In genomic region chr5:58759745-58760144, GRCh38 we compare ENCODE assay signal across 8 cellular contexts.
A peak's percentile ranks its signal among the peaks of the same experiment; 100 is the strongest.
DNase-seq lines count a peak whose midpoint lies in the region; ATAC-seq and TF ChIP-seq lines count a peak whose summit lies in the region.

No MANE protein-coding gene starts in this region.

- DNase-seq in BE2C (no peak), lower lobe of right lung (no peak), NCI-H2196 treated with DMSO at 0.1 percent for 48 hours (lab: John Stamatoyannopoulos, UW; ENCODE audit: unreplicated experiment) (no peak), hypothalamus (lab: John Stamatoyannopoulos, UW) (no peak), GF-D8 (lab: John Stamatoyannopoulos, UW) (no peak)
- DNase-seq in activated CD4-positive, alpha-beta memory T cell treated with anti-CD3 and anti-CD28 coated beads, Interleukin-2, amount 10 ng/mL, durations not matched to agents 7 days and 5 days = no peak

- H3K27me3 ChIP-seq in BE2C (no peaks in the 10 kb centered on the region), lower lobe of right lung (ENCODE audit: low read depth) (no peaks in the 10 kb centered on the region)

- 0 out of 2 replicates have a peak overlapping the region, but pooled peaks have one; percentile 12 for H3K4me3 ChIP-seq in BE2C (ENCODE audit: low read depth, low read length)
- H3K4me3 ChIP-seq in lower lobe of right lung = peak overlapping the region; percentile 27

- H3K4me1 Mint-ChIP-seq in activated CD4-positive, alpha-beta memory T cell treated with anti-CD3 and anti-CD28 coated beads, Interleukin-2, amount 10 ng/mL, durations not matched to agents 7 days and 5 days = peaks cover 22% of the 10 kb centered on the region

- TF ChIP-seq CTCF in BE2C (IDR thresholded peaks at IDR 0.05; ENCODE audit: low read depth, low read length) = no peak
- no peak for TF ChIP-seq CTCF in lower lobe of right lung (IDR thresholded peaks at IDR 0.05)

- H3K27ac Mint-ChIP-seq in activated CD4-positive, alpha-beta memory T cell treated with anti-CD3 and anti-CD28 coated beads, Interleukin-2, amount 10 ng/mL, durations not matched to agents 7 days and 5 days = peak overlapping the region; percentile 71

- no peak overlapping the region for H3K27ac ChIP-seq in lower lobe of right lung

- POLR2A ChIA-PET in activated CD4-positive, alpha-beta memory T cell treated with anti-CD3 and anti-CD28 coated beads, Interleukin-2, amount 10 ng/mL, durations not matched to agents 7 days and 5 days (lab: Charles Lee) = no interaction called here

- no peaks in the 10 kb centered on the region for H3K9me3 ChIP-seq in BE2C
- H3K9me3 ChIP-seq in lower lobe of right lung = no peaks in the 10 kb centered on the region

- no peaks in the 10 kb centered on the region for H3K9me3 Mint-ChIP-seq in activated CD4-positive, alpha-beta memory T cell treated with anti-CD3 and anti-CD28 coated beads, Interleukin-2, amount 10 ng/mL, durations not matched to agents 7 days and 5 days

- CTCF ChIA-PET in activated CD4-positive, alpha-beta memory T cell treated with anti-CD3 and anti-CD28 coated beads, Interleukin-2, amount 10 ng/mL, durations not matched to agents 7 days and 5 days (lab: Charles Lee) = no interaction called here

- H3K4me1 ChIP-seq in BE2C (peaks cover 8% of the 10 kb centered on the region; the same call in 1 of the 2 replicates), lower lobe of right lung (peaks cover 3% of the 10 kb centered on the region)

- intact Hi-C loops in lower lobe of right lung (cut with DNase I) = no loop called here

- no peaks in the 10 kb centered on the region for H3K36me3 ChIP-seq in BE2C
- H3K36me3 ChIP-seq in lower lobe of right lung = no peaks in the 10 kb centered on the region

- ATAC-seq in GM19372 (IDR thresholded peaks at IDR 0.05; ENCODE audit: low read depth, unreplicated experiment) (peak; percentile 75), HG03378 (IDR thresholded peaks at IDR 0.05; ENCODE audit: unreplicated experiment) (peak; percentile 98), lower lobe of right lung (peak; percentile 58 to 80)

- peaks cover 3% of the 10 kb centered on the region for H3K27me3 Mint-ChIP-seq in activated CD4-positive, alpha-beta memory T cell treated with anti-CD3 and anti-CD28 coated beads, Interleukin-2, amount 10 ng/mL, durations not matched to agents 7 days and 5 days

- no peaks in the 10 kb centered on the region for H3K36me3 Mint-ChIP-seq in activated CD4-positive, alpha-beta memory T cell treated with anti-CD3 and anti-CD28 coated beads, Interleukin-2, amount 10 ng/mL, durations not matched to agents 7 days and 5 days (ENCODE audit: low read depth)

- H3K4me3 Mint-ChIP-seq in activated CD4-positive, alpha-beta memory T cell treated with anti-CD3 and anti-CD28 coated beads, Interleukin-2, amount 10 ng/mL, durations not matched to agents 7 days and 5 days = peak overlapping the region; percentile 76
